12 cellular contexts compared by ENCODE assay signal in the genomic region with DNA sequence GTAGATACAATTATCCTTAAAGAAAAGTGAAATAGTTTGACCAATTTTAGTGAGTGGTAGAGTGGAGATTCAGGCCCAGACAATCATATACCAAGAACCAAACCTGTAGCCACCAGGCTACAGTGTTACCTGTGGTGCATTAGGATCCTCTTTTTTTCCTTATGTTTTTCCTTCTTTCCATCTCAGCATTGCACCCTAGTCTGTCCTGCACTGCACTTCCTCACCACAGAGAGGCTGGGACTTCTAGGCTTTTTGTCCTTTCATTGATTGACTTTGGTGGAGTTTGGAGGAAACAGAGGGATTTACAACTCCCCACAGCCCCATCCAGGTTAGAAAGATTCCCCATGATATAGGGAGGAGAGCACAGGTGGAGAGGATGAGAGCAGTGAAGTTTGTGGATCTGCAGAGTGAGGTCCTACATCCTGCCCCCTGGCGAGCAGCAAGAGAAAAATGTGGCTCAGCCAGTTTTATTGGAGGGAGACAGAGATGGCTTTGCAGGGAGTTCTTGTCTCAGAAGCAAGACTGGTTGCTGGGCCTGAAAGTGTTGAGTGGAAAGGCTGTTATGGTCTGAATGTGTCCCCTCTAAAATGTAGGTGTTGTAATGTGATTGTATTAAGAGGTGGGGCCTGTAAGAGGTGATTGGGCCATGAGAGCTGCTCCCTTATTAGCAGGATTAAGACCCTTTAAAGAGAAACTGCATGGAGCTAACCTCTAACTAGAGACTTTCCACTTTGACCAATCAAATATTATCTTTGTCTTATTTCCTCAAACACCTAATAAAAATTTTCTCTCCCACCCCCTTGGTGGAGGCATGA. TPM values are rescaled to one million over a fixed set of nuclear protein-coding genes. Genes with fewer than 3 reads are reported as not detected.
DNase-seq lines count a peak whose midpoint lies in the region; TF ChIP-seq lines count a peak whose summit lies in the region.
"Had no signal": no experiment of that assay in that cellular context is flagged by ENCODE, and none has a peak within 500 bp of the region (broad histone marks: within the 10 kb centered on the region; RNA-seq: fewer than 3 reads in every experiment).

No MANE protein-coding gene starts in this region.

- H3K79me2 ChIP-seq in osteoblast (ENCODE audit: insufficient read depth, low read length) = no peaks in the 10 kb centered on the region

- H4K20me1 ChIP-seq in osteoblast (ENCODE audit: insufficient read depth, low read length) = no peaks in the 10 kb centered on the region

- H3K27ac ChIP-seq in osteoblast (ENCODE audit: low read depth, low read length) = no peak overlapping the region

- DNase-seq in DMS 273 (lab: John Stamatoyannopoulos, UW; ENCODE audit: unreplicated experiment) (peak; percentile 13), DMS 273 treated with DMSO at 0.1 percent for 48 hours (lab: John Stamatoyannopoulos, UW) (no peak), KBM-7 (peak; percentile 16), cardiac fibroblast (ENCODE audit: low read depth in 2 of 2) (peak; percentile 7 to 13), osteoblast (ENCODE audit: insufficient read length, low spot score, missing footprints) (no peak), NCI-H1048 (lab: John Stamatoyannopoulos, UW) (no peak), GM03348 (ENCODE audit: low spot score) (no peak)
- DNase-seq in stimulated activated CD4-positive, alpha-beta T cell treated with anti-CD3 and anti-CD28 coated beads, Interleukin-4, amount 100 ng/mL, for 4 hours = no peak
- DNase-seq: 8988T; activated effector memory CD4-positive, alpha-beta T cell treated with anti-CD3 and anti-CD28 coated beads, Interleukin-2, amount 50 U/mL, for 16 hours; NCI-H1436 treated with DMSO at 0.1 percent for 48 hours; T1000 had no signal

- peak; percentile 48 for TF ChIP-seq CTCF in cardiac fibroblast (IDR thresholded peaks at IDR 0.05; ENCODE audit: low read depth, low read length)
- peak; percentile 43 for TF ChIP-seq CTCF in osteoblast (IDR thresholded peaks at IDR 0.05; ENCODE audit: extremely low read depth, low read depth, low read length)

- no peak overlapping the region for H3K4me2 ChIP-seq in osteoblast (ENCODE audit: insufficient read depth, low read length)

- no peaks in the 10 kb centered on the region for H3K4me1 ChIP-seq in osteoblast (ENCODE audit: insufficient read depth, low read length)

- in situ Hi-C loops in KBM-7 (cut with MboI; ENCODE audit: low pct_unique_long_range_greater_than_20kb, low sequenced_read_pairs) = no loop called here

- no peaks in the 10 kb centered on the region for H3K9me3 ChIP-seq in osteoblast (ENCODE audit: low read depth, low read length)

- no peak overlapping the region for H3K4me3 ChIP-seq in cardiac fibroblast (replicated peaks in 1 of 2; ENCODE audit: low read depth in 2 of 2, low read length in 2 of 2)
- no peak overlapping the region for H3K4me3 ChIP-seq in osteoblast (ENCODE audit: insufficient read depth, low read length)

- H3K27me3 ChIP-seq in osteoblast (ENCODE audit: insufficient read depth, low read length) = no peaks in the 10 kb centered on the region

- no peak overlapping the region for H2AFZ ChIP-seq in osteoblast (ENCODE audit: low read length)

- H3K36me3 ChIP-seq in osteoblast (ENCODE audit: insufficient read depth, low read length) = no peaks in the 10 kb centered on the region

RNA-seq across cellular contexts. Expression of gene KIF4B, which starts 36.2 kb away (rescaled TPM):
- not detected in 2 replicates for total RNA-seq in osteoblast

Comparison
In these comparisons a context has a peak if more than half of its experiments do, and no peak if none do; other contexts are left out.
1. DNase-seq: peak in DMS 273 (single experiment), KBM-7 (single experiment) and cardiac fibroblast (2 of 2); none in DMS 273 treated with DMSO at 0.1 percent for 48 hours (single experiment), osteoblast (single experiment), NCI-H1048 (single experiment), GM03348 (single experiment) and stimulated activated CD4-positive, alpha-beta T cell treated with anti-CD3 and anti-CD28 coated beads, Interleukin-4, amount 100 ng/mL, for 4 hours (0 of 2).